ENCODE assay signal across 11 cellular contexts in genomic region chr6:4350571-4351505, GRCh38.
DNase-seq lines count a peak whose midpoint lies in the region; ATAC-seq and TF ChIP-seq lines count a peak whose summit lies in the region.
"Had no signal": no experiment of that assay in that cellular context is flagged by ENCODE, and none has a peak within 500 bp of the region (broad histone marks: within the 10 kb centered on the region; RNA-seq: fewer than 3 reads in every experiment).

No MANE protein-coding gene starts in this region.

- no peaks in the 10 kb centered on the region for H3K9me3 Mint-ChIP-seq in CD4-positive, alpha-beta memory T cell
- H3K9me3 Mint-ChIP-seq in type B pancreatic cell = peaks cover 8% of the 10 kb centered on the region

- CTCF ChIA-PET in IMR-90 (lab: Yijun Ruan, JAX) = interaction anchor here (1.1 kb wide), 1 partner anchor 19 kb away, joined by 3 read pairs; no protein-coding TSS in a partner anchor
- CTCF ChIA-PET in CD4-positive, alpha-beta memory T cell (lab: Charles Lee; ENCODE audit: partially characterized antibody) = interaction anchor here (1.6 kb wide), 1 partner anchor 11 kb away, joined by 3 read pairs; no protein-coding TSS in a partner anchor

- peak overlapping the region; percentile 12; the same call in 1 of the 2 replicates for H3K56ac ChIP-seq in IMR-90 (ENCODE audit: extremely low read depth, insufficient read depth, low read length)

- peak overlapping the region; percentile 66 for H3K4me2 ChIP-seq in IMR-90 (ENCODE audit: low read depth, low read length)

- H3K36me3 Mint-ChIP-seq in CD4-positive, alpha-beta memory T cell = no peaks in the 10 kb centered on the region
- H3K36me3 Mint-ChIP-seq in type B pancreatic cell = no peaks in the 10 kb centered on the region

- H2BK120ac ChIP-seq in IMR-90 (ENCODE audit: low read depth, low read length) = peak overlapping the region; percentile 80

- H3K18ac ChIP-seq in IMR-90 (ENCODE audit: low read depth, low read length) = peak overlapping the region; percentile 16

- no peak overlapping the region for H3K9ac ChIP-seq in IMR-90 (ENCODE audit: low read depth, low read length)

- H4K8ac ChIP-seq in IMR-90 (ENCODE audit: low read depth in 2 of 2, low read length in 2 of 2) = peak overlapping the region; percentile 1 to 58; a peak in 2 of 4 replicates

- no peak overlapping the region for H3K27ac Mint-ChIP-seq in CD4-positive, alpha-beta memory T cell
- H3K27ac Mint-ChIP-seq in type B pancreatic cell = no peak overlapping the region

- peak overlapping the region; percentile 80 for H4K91ac ChIP-seq in IMR-90 (ENCODE audit: insufficient read depth, low read depth, low read length)

- H3K36me3 ChIP-seq in IMR-90 (ENCODE audit: control insufficient read depth, insufficient read depth, low read length) = no peaks in the 10 kb centered on the region
- no peaks in the 10 kb centered on the region for H3K36me3 ChIP-seq in breast epithelium
- no peaks in the 10 kb centered on the region for H3K36me3 ChIP-seq in CD4-positive, alpha-beta memory T cell (ENCODE audit: insufficient read depth, low read length)
- H3K36me3 ChIP-seq: WERI-Rb-1 had no signal

- H2BK15ac ChIP-seq in IMR-90 (ENCODE audit: low read depth, low read length) = peak overlapping the region; percentile 54

- intact Hi-C loops in IMR-90 (cut with micrococcal nuclease) (loop anchor here (1.0 to 10.0 kb wide), 2 partner anchors 216 to 425 kb away; partner anchors contain the start of genes CDYL and ECI2), breast epithelium (cut with DNase I; ENCODE audit: low total_unique reads) (no loop called here), left ventricle myocardium superior (cut with micrococcal nuclease) (no loop called here)
- intact Hi-C loops in CD4-positive, alpha-beta memory T cell (cut with micrococcal nuclease) = no loop called here

- H3K9me3 ChIP-seq in IMR-90 (ENCODE audit: control insufficient read depth, insufficient read depth, low read length) (no peaks in the 10 kb centered on the region), breast epithelium (no peaks in the 10 kb centered on the region)
- no peaks in the 10 kb centered on the region for H3K9me3 ChIP-seq in CD4-positive, alpha-beta memory T cell (ENCODE audit: control insufficient read depth in 1 of 2, low read length in 2 of 2)

- no peak overlapping the region for H3K4me3 Mint-ChIP-seq in CD4-positive, alpha-beta memory T cell
- no peak overlapping the region for H3K4me3 Mint-ChIP-seq in type B pancreatic cell

- peak overlapping the region; percentile 12 for H2BK5ac ChIP-seq in IMR-90 (ENCODE audit: low read depth, low read length, poor library complexity, severe bottlenecking)

- dilution Hi-C loops in IMR-90 (cut with HindIII; ENCODE audit: low sequenced_read_pairs, unreplicated experiment) = no loop called here

- in situ Hi-C loops in IMR-90 (cut with MboI; ENCODE audit: low sequenced_read_pairs) = no loop called here

- peaks cover 0 to 3% of the 10 kb centered on the region in 2 donors for H3K27me3 Mint-ChIP-seq in CD4-positive, alpha-beta memory T cell
- peaks cover 12% of the 10 kb centered on the region for H3K27me3 Mint-ChIP-seq in type B pancreatic cell

- H3K9me1 ChIP-seq in IMR-90 (ENCODE audit: insufficient read depth, low read length) = peaks cover 34% of the 10 kb centered on the region

- H3K27ac ChIP-seq in IMR-90 (ENCODE audit: insufficient read depth, low read length) (peak overlapping the region; percentile 59), breast epithelium (peak overlapping the region; percentile 81 to 87), skin epidermis (peak overlapping the region in 12 of 21 experiments; percentile 2 to 79 (median 62))
- H3K27ac ChIP-seq in CD4-positive, alpha-beta memory T cell (ENCODE audit: low read depth, low read length) = no peak overlapping the region
- H3K27ac ChIP-seq: WERI-Rb-1 had no signal

- H2AFZ ChIP-seq in IMR-90 (replicated peaks; ENCODE audit: low read length, poor library complexity) = no peak overlapping the region

- H3K4me1 ChIP-seq in IMR-90 (ENCODE audit: control insufficient read depth, insufficient read depth, low read length) (peaks cover 27% of the 10 kb centered on the region), breast epithelium (peaks cover 0 to 3% of the 10 kb centered on the region in 2 donors)
- no peaks in the 10 kb centered on the region for H3K4me1 ChIP-seq in CD4-positive, alpha-beta memory T cell (ENCODE audit: insufficient read depth, low read length)

- H3K4ac ChIP-seq in IMR-90 (ENCODE audit: low read depth, low read length) = peak overlapping the region; percentile 88

- H3K27me3 ChIP-seq in IMR-90 (ENCODE audit: control insufficient read depth, insufficient read depth, low read length) = no peaks in the 10 kb centered on the region
- no peaks in the 10 kb centered on the region for H3K27me3 ChIP-seq in breast epithelium
- no peaks in the 10 kb centered on the region for H3K27me3 ChIP-seq in CD4-positive, alpha-beta memory T cell (ENCODE audit: insufficient read depth, low read length)

- POLR2A ChIA-PET in IMR-90 (lab: Charles Lee; ENCODE audit: unreplicated experiment) = no interaction called here
- POLR2A ChIA-PET in CD4-positive, alpha-beta memory T cell (lab: Charles Lee; ENCODE audit: partially characterized antibody) = no interaction called here

- H2BK20ac ChIP-seq in IMR-90 (ENCODE audit: low read depth, low read length) = peak overlapping the region; percentile 83

- no peaks in the 10 kb centered on the region for H3K4me1 Mint-ChIP-seq in CD4-positive, alpha-beta memory T cell
- H3K4me1 Mint-ChIP-seq in type B pancreatic cell (ENCODE audit: unreplicated experiment) = peaks cover 22% of the 10 kb centered on the region

- DNase-seq in IMR-90 (peak; percentile 73), breast epithelium (ENCODE audit: low spot score in 2 of 2) (no peak), left ventricle myocardium superior (peak; percentile 39), DMS79 treated with DMSO at 0.1 percent for 48 hours (lab: John Stamatoyannopoulos, UW) (no peak), type B pancreatic cell (ENCODE audit: extremely low spot score, unreplicated experiment) (no peak), NCI-H2171 treated with DMSO at 0.1 percent for 48 hours (lab: John Stamatoyannopoulos, UW) (no peak)
- DNase-seq in CD4-positive, alpha-beta memory T cell = no peak
- DNase-seq: cerebellar nuclear complex, small intestine, WERI-Rb-1 had no signal

- no peak for TF ChIP-seq RAD21 in IMR-90 (IDR thresholded peaks at IDR 0.05; ENCODE audit: low read length)

- no TSS peak for BruUV-seq in IMR-90 (replicated peaks; lab: Mats Ljungman, UMichigan)

- H3K14ac ChIP-seq in IMR-90 (replicated peaks; ENCODE audit: low read depth, low read length) = peak overlapping the region; percentile 53

- peak overlapping the region; percentile 46 for H3K23ac ChIP-seq in IMR-90 (ENCODE audit: low read depth, low read length)

- no peaks in the 10 kb centered on the region for H3K79me1 ChIP-seq in IMR-90 (ENCODE audit: low read depth in 1 of 2, low read length in 2 of 2)

- H2AK9ac ChIP-seq in IMR-90 (replicated peaks; ENCODE audit: low read depth, low read length, poor library complexity) = peak overlapping the region; percentile 10

- WGBS in IMR-90 (ENCODE audit: extremely low coverage in 2 of 2, insufficient read length in 1 of 2), 2 experiments = 93% methylated on average over 4 of the region's 8 CpGs; no CpG with 5 or more reads in 1 of the 2 experiments

- H4K5ac ChIP-seq in IMR-90 (ENCODE audit: low read depth, low read length) = peak overlapping the region; percentile 5; the same call in 1 of the 2 replicates

- peak overlapping the region; percentile 92 for H2AK5ac ChIP-seq in IMR-90 (ENCODE audit: low read depth, low read length)

- ATAC-seq in IMR-90 (ENCODE audit: low read depth) (no peak), left ventricle myocardium superior (no peak)

- H4K20me1 ChIP-seq in IMR-90 (ENCODE audit: insufficient read depth, low read length) = no peaks in the 10 kb centered on the region

- TF ChIP-seq POLR2A in IMR-90 (IDR thresholded peaks at IDR 0.05; ENCODE audit: low read depth, low read length) (no peak; the same call in 1 of the 2 replicates), breast epithelium (IDR thresholded peaks at IDR 0.05) (no peak)

- H3K4me3 ChIP-seq in IMR-90 (ENCODE audit: insufficient read depth, low read depth, low read length) (no peak overlapping the region), breast epithelium (peak overlapping the region in 1 of 3 donors; percentile 66), skin epidermis (no peak overlapping the region)
- no peak overlapping the region for H3K4me3 ChIP-seq in CD4-positive, alpha-beta memory T cell (ENCODE audit: low read length in 2 of 2)

- no peak for TF ChIP-seq CTCF in IMR-90 (conservative IDR thresholded peaks at IDR 0.05; ENCODE audit: low read depth, low read length)
- TF ChIP-seq CTCF in breast epithelium (IDR thresholded peaks at IDR 0.05) = no peak
- no peak for TF ChIP-seq CTCF in type B pancreatic cell (conservative IDR thresholded peaks at IDR 0.05)

TF ChIP-seq in IMR-90, 13 proteins besides CTCF, POLR2A, EP300 and RAD21 (continues in another document):
- TF ChIP-seq ELK1 (IDR thresholded peaks at IDR 0.05; ENCODE audit: borderline replicate concordance, low read depth, low read length) = no peak
- TF ChIP-seq RCOR1 (IDR thresholded peaks at IDR 0.05; ENCODE audit: insufficient replicate concordance, low read length) = no peak
- no peak for TF ChIP-seq NFE2L2 (IDR thresholded peaks at IDR 0.05; ENCODE audit: low read depth, low read length)
- TF ChIP-seq CEBPB (IDR thresholded peaks at IDR 0.05; ENCODE audit: low read depth, low read length) = no peak
- no peak for TF ChIP-seq MAFK (IDR thresholded peaks at IDR 0.05; ENCODE audit: low read depth, low read length)
- TF ChIP-seq RFX5 (IDR thresholded peaks at IDR 0.05; ENCODE audit: low read depth, low read length) = no peak
- no peak for TF ChIP-seq MXI1 (IDR thresholded peaks at IDR 0.05; ENCODE audit: borderline replicate concordance, low read depth, low read length)
- TF ChIP-seq MAZ (IDR thresholded peaks at IDR 0.05; ENCODE audit: borderline replicate concordance, low read depth, low read length) = no peak
- no peak for TF ChIP-seq FOS (IDR thresholded peaks at IDR 0.05; ENCODE audit: low read depth, low read length)
- no peak for TF ChIP-seq BHLHE40 (IDR thresholded peaks at IDR 0.05; ENCODE audit: low read depth, low read length)

Comparison
In these comparisons a context has a peak if more than half of its experiments do, and no peak if none do; other contexts are left out.
1. DNase-seq: peak in IMR-90 (single experiment) and left ventricle myocardium superior (single experiment); none in breast epithelium (0 of 2), CD4-positive, alpha-beta memory T cell (0 of 5), DMS79 treated with DMSO at 0.1 percent for 48 hours (single experiment), type B pancreatic cell (single experiment) and NCI-H2171 treated with DMSO at 0.1 percent for 48 hours (single experiment).